ENCODE assay signal across 12 cellular contexts in genomic region chr3:66452247-66453040, GRCh38. TPM values are rescaled to one million over a fixed set of nuclear protein-coding genes. Genes with fewer than 3 reads are reported as not detected.
A peak's percentile ranks its signal among the peaks of the same experiment; 100 is the strongest.
DNase-seq lines count a peak whose midpoint lies in the region; ATAC-seq and TF ChIP-seq lines count a peak whose summit lies in the region.
"Had no signal": no experiment of that assay in that cellular context is flagged by ENCODE, and none has a peak within 500 bp of the region (broad histone marks: within the 10 kb centered on the region; RNA-seq: fewer than 3 reads in every experiment).

No MANE protein-coding gene starts in this region.

- H3K27me3 ChIP-seq in heart left ventricle (no peaks in the 10 kb centered on the region), sigmoid colon (no peaks in the 10 kb centered on the region), brain microvascular endothelial cell (replicated peaks) (no peaks in the 10 kb centered on the region), trophoblast cell (ENCODE audit: insufficient read depth, low read length) (no peaks in the 10 kb centered on the region)

- no peak overlapping the region for H3K23ac ChIP-seq in trophoblast cell (ENCODE audit: low read length)

- 14 to 46% (median 30%) methylated on average over 8 of the region's 8 CpGs for WGBS in heart left ventricle, 4 donors
- WGBS in sigmoid colon, 2 donors, result 77 to 80% methylated on average over 8 of the region's 8 CpGs
- no CpG with 5 or more reads among the region's 8 CpGs for WGBS in trophoblast cell (ENCODE audit: extremely low coverage, insufficient coverage, insufficient read length)

- H4K12ac ChIP-seq in trophoblast cell (ENCODE audit: low read depth, low read length), result no peak overlapping the region

- no peak overlapping the region for H2AK5ac ChIP-seq in trophoblast cell (ENCODE audit: low read length)

- no peak overlapping the region for H3K18ac ChIP-seq in trophoblast cell (ENCODE audit: low read length)

- ATAC-seq in SK-N-SH treated with all-trans-retinoic acid at 6 μM for 48 hours (peak; percentile 43; the same call in 1 of the 3 replicates), heart left ventricle (no peak)
- ATAC-seq: HCT116 had no signal

- no peak overlapping the region for H2AFZ ChIP-seq in trophoblast cell (ENCODE audit: insufficient read depth, low read length, poor library complexity)

- H3K4me2 ChIP-seq in trophoblast cell (ENCODE audit: low read length), result no peak overlapping the region
- H3K4me2 ChIP-seq: smooth muscle cell had no signal

- no peaks in the 10 kb centered on the region for H3K79me1 ChIP-seq in trophoblast cell (ENCODE audit: low read length)

- H3K4me3 ChIP-seq in heart left ventricle (no peak overlapping the region), sigmoid colon (no peak overlapping the region), brain microvascular endothelial cell (ENCODE audit: low read depth, low read length) (no peak overlapping the region), trophoblast cell (ENCODE audit: low read depth, low read length) (no peak overlapping the region)
- H3K4me3 ChIP-seq: smooth muscle cell had no signal

- H2BK120ac ChIP-seq in trophoblast cell (ENCODE audit: insufficient read depth, low read length, poor library complexity), result no peak overlapping the region

- H3K9me3 ChIP-seq in heart left ventricle (no peaks in the 10 kb centered on the region), sigmoid colon (no peaks in the 10 kb centered on the region), trophoblast cell (ENCODE audit: insufficient read depth, low read depth, low read length) (no peaks in the 10 kb centered on the region)

- in situ Hi-C loops in brain microvascular endothelial cell (cut with HindIII; ENCODE audit: low pct_ligation_motif_present, low sequenced_read_pairs), result no loop called here

- TF ChIP-seq POLR2A in heart left ventricle (IDR thresholded peaks at IDR 0.05), result no peak
- TF ChIP-seq POLR2A in sigmoid colon (IDR thresholded peaks at IDR 0.05), result no peak

- H3K36me3 ChIP-seq in heart left ventricle (peaks cover 0 to 16% (median 0%) of the 10 kb centered on the region in 9 donors), sigmoid colon (peaks cover 0 to 18% (median 0%) of the 10 kb centered on the region in 4 donors), brain microvascular endothelial cell (replicated peaks) (no peaks in the 10 kb centered on the region), trophoblast cell (ENCODE audit: control insufficient read depth in 1 of 2, insufficient read depth in 2 of 2, low read length in 2 of 2) (no peaks in the 10 kb centered on the region)

- no peak overlapping the region for H3K4ac ChIP-seq in trophoblast cell (ENCODE audit: low read depth, low read length)

- H4K91ac ChIP-seq in trophoblast cell (ENCODE audit: low read depth, low read length), result no peak overlapping the region

- H4K8ac ChIP-seq in trophoblast cell (ENCODE audit: low read depth, low read length), result no peak overlapping the region

- no peak for TF ChIP-seq EP300 in sigmoid colon (IDR thresholded peaks at IDR 0.05)

- no peak overlapping the region for H2BK5ac ChIP-seq in trophoblast cell (ENCODE audit: low read depth, low read length, poor library complexity)

- intact Hi-C loops in heart left ventricle (cut with DNase I) (loop anchor here in 8 of 10 donors (5.0 kb wide), 5 partner anchors 35 to 50 kb away; partner anchors contain the start of gene LRIG1 (in 1 of the 8)), sigmoid colon (cut with DNase I) (loop anchor here (5.0 kb wide), 2 partner anchors 35 to 50 kb away; partner anchors contain the start of gene LRIG1)

- H3K14ac ChIP-seq in trophoblast cell (ENCODE audit: low read length), result no peak overlapping the region

- no peaks in the 10 kb centered on the region for H3K79me2 ChIP-seq in trophoblast cell (ENCODE audit: control insufficient read depth, insufficient read depth, low read length, poor library complexity)

- H3K27ac ChIP-seq in heart left ventricle (peak overlapping the region; percentile 1 to 86 (median 78)), sigmoid colon (peak overlapping the region; percentile 79 to 95 (median 85)), brain microvascular endothelial cell (no peak overlapping the region), trophoblast cell (ENCODE audit: low read depth, low read length) (no peak overlapping the region)

- TF ChIP-seq CTCF in heart left ventricle (IDR thresholded peaks at IDR 0.05), result peak in 2 of 12 donors; percentile 13
- no peak for TF ChIP-seq CTCF in sigmoid colon (IDR thresholded peaks at IDR 0.05)
- no peak for TF ChIP-seq CTCF in brain microvascular endothelial cell (IDR thresholded peaks at IDR 0.05; ENCODE audit: low read depth, low read length, missing control alignments)

- no peak overlapping the region for H2BK12ac ChIP-seq in trophoblast cell (ENCODE audit: low read length)

- no peak overlapping the region for H3K9ac ChIP-seq in trophoblast cell (ENCODE audit: low read length)

- H3K4me1 ChIP-seq in heart left ventricle (peaks cover 30 to 100% (median 85%) of the 10 kb centered on the region in 12 donors), sigmoid colon (peaks cover 0 to 100% (median 93%) of the 10 kb centered on the region in 4 donors), trophoblast cell (ENCODE audit: control insufficient read depth in 1 of 2, insufficient read depth in 2 of 2, low read length in 2 of 2) (no peaks in the 10 kb centered on the region)

- DNase-seq in GM03348 (ENCODE audit: low spot score), result peak; percentile 37
- DNase-seq in heart left ventricle, result peak in 1 of 5 donors; percentile 49
- no peak for DNase-seq in sigmoid colon
- no peak for DNase-seq in LoVo (ENCODE audit: low spot score)
- DNase-seq in brain microvascular endothelial cell, result no peak
- no peak for DNase-seq in central memory CD4-positive, alpha-beta T cell
- DNase-seq in trophoblast cell, result no peak
- DNase-seq: foreskin melanocyte, T-helper 9 cell had no signal

TF ChIP-seq in SK-N-SH treated with all-trans-retinoic acid at 6 μM for 48 hours, 23 proteins besides CTCF, POLR2A, EP300 and RAD21:
- peak; percentile 75; the same call in 1 of the 2 replicates for TF ChIP-seq TCF4 (CRISPR knock-in tag; IDR thresholded peaks at IDR 0.05; ENCODE audit: borderline replicate concordance)
- TF ChIP-seq GLIS3 (CRISPR knock-in tag; IDR thresholded peaks at IDR 0.05), result no peak
- no peak for TF ChIP-seq ZNF70 (CRISPR knock-in tag; IDR thresholded peaks at IDR 0.05)
- TF ChIP-seq ISL1 (CRISPR knock-in tag; IDR thresholded peaks at IDR 0.05), result 0 out of 2 replicates have a peak, but pooled peaks have one; percentile 16
- 0 out of 2 replicates have a peak, but pooled peaks have one; percentile 43 for TF ChIP-seq TSHZ2 (CRISPR knock-in tag; IDR thresholded peaks at IDR 0.05)
- no peak for TF ChIP-seq ESRRG (CRISPR knock-in tag; IDR thresholded peaks at IDR 0.05)
TF ChIP-seq in SK-N-SH treated with all-trans-retinoic acid at 6 μM for 48 hours: peak in this region for 3.

RNA-seq across cellular contexts. Expression of gene LRIG1, which starts 48.4 kb away (rescaled TPM):
- 100 to 1,000 TPM in 4 of 9 donors, 10 to 100 TPM in 5; 71.0 to 161 (median 98.3) TPM for total RNA-seq in heart left ventricle
- polyA plus RNA-seq in heart left ventricle, result 10 to 100 TPM; 42.3 to 52.9 TPM
- total RNA-seq in sigmoid colon, result 100 to 1,000 TPM; 150 to 226 (median 210) TPM
- 10 to 100 TPM in 1 of 3 donors, 1 to 10 TPM in 2; 4.2 to 36.1 (median 6.0) TPM for polyA plus RNA-seq in sigmoid colon
- polyA plus RNA-seq in trophoblast cell (2013), result 0.33 and 0.42 TPM in 2 replicates

Comparison
In these comparisons a context has a peak if more than half of its experiments do, and no peak if none do; other contexts are left out.
1. H3K27ac ChIP-seq: peak in heart left ventricle (12 of 12) and sigmoid colon (4 of 4); none in brain microvascular endothelial cell (single experiment) and trophoblast cell (single experiment).